ENCODE assay signal across 8 cellular contexts in genomic region chr4:105709081-105709450, GRCh38. TPM values are rescaled to one million over a fixed set of nuclear protein-coding genes. Genes with fewer than 3 reads are reported as not detected.
DNase-seq lines count a peak whose midpoint lies in the region; ATAC-seq and TF ChIP-seq lines count a peak whose summit lies in the region.

No MANE protein-coding gene starts in this region.

- CTCF ChIA-PET in CD4-positive, alpha-beta T cell (lab: Charles Lee), result no interaction called here

- TF ChIP-seq POLR2A in Peyer's patch (IDR thresholded peaks at IDR 0.05), result no peak
- no peak for TF ChIP-seq POLR2A in vagina (IDR thresholded peaks at IDR 0.05)

- peak overlapping the region; percentile 34 for H4K91ac ChIP-seq in mesenchymal stem cell (ENCODE audit: low read length)

- H2BK15ac ChIP-seq in mesenchymal stem cell (ENCODE audit: low read depth, poor library complexity, severe bottlenecking), result no peak overlapping the region

- H2AFZ ChIP-seq in mesenchymal stem cell (ENCODE audit: low read depth, low read length), result peak overlapping the region; percentile 100

- H4K8ac ChIP-seq in mesenchymal stem cell (ENCODE audit: low read length), result peak overlapping the region; percentile 95

- POLR2A ChIA-PET in CD4-positive, alpha-beta T cell (lab: Charles Lee), result interaction anchor here (2.3 to 2.4 kb wide), 2 partner anchors 9 to 235 kb away, joined by 10 to 16 read pairs; partner anchors contain the start of gene PPA2

- no peak overlapping the region for H2BK120ac ChIP-seq in mesenchymal stem cell (ENCODE audit: low read depth, low read length)

- DNase-seq in CD4-positive, alpha-beta T cell, result peak in 1 of 10 experiments; percentile 3
- DNase-seq in Peyer's patch (peak in 1 of 3 donors; percentile 54), mesenchymal stem cell (peak; percentile 58), vagina (ENCODE audit: extremely low spot score in 2 of 2) (no peak), occipital lobe (lab: John Stamatoyannopoulos, UW) (no peak)

- H3K27ac Mint-ChIP-seq in CD4-positive, alpha-beta T cell, result peak overlapping the region; percentile 94
- peak overlapping the region; percentile 93 for H3K27ac Mint-ChIP-seq in dendritic cell treated with granulocyte-macrophage colony-stimulating factor and Interleukin-4, amounts not matched to agents 40 ng/mL and 50 ng/mL, for 4 days

- no peaks in the 10 kb centered on the region for H3K9me3 Mint-ChIP-seq in CD4-positive, alpha-beta T cell
- H3K9me3 Mint-ChIP-seq in dendritic cell treated with granulocyte-macrophage colony-stimulating factor and Interleukin-4, amounts not matched to agents 40 ng/mL and 50 ng/mL, for 4 days, result no peaks in the 10 kb centered on the region

- 0% methylated on average over 3 of the region's 11 CpGs for WGBS in mesenchymal stem cell

- H3K4me3 Mint-ChIP-seq in CD4-positive, alpha-beta T cell, result peak overlapping the region; percentile 100
- H3K4me3 Mint-ChIP-seq in dendritic cell treated with granulocyte-macrophage colony-stimulating factor and Interleukin-4, amounts not matched to agents 40 ng/mL and 50 ng/mL, for 4 days, result peak overlapping the region; percentile 94

- H3K36me3 Mint-ChIP-seq in CD4-positive, alpha-beta T cell (ENCODE audit: low read depth), result peaks cover 11% of the 10 kb centered on the region
- H3K36me3 Mint-ChIP-seq in dendritic cell treated with granulocyte-macrophage colony-stimulating factor and Interleukin-4, amounts not matched to agents 40 ng/mL and 50 ng/mL, for 4 days (ENCODE audit: low read depth), result peaks cover 13% of the 10 kb centered on the region

- H3K27me3 Mint-ChIP-seq in CD4-positive, alpha-beta T cell, result no peaks in the 10 kb centered on the region
- H3K27me3 Mint-ChIP-seq in dendritic cell treated with granulocyte-macrophage colony-stimulating factor and Interleukin-4, amounts not matched to agents 40 ng/mL and 50 ng/mL, for 4 days, result no peaks in the 10 kb centered on the region

- peak overlapping the region in 1 of 2 experiments; percentile 82 for H3K18ac ChIP-seq in mesenchymal stem cell (ENCODE audit: low read depth in 1 of 2, low read length in 2 of 2)

- H3K4me1 ChIP-seq in Peyer's patch, result peaks cover 0 to 24% (median 6%) of the 10 kb centered on the region in 4 donors
- no peaks in the 10 kb centered on the region for H3K4me1 ChIP-seq in mesenchymal stem cell (ENCODE audit: control insufficient read depth, insufficient read depth, low read depth, low read length)
- H3K4me1 ChIP-seq in vagina, result peaks cover 18% of the 10 kb centered on the region

- peaks cover 41% of the 10 kb centered on the region for H3K4me1 Mint-ChIP-seq in CD4-positive, alpha-beta T cell (ENCODE audit: low read depth)
- H3K4me1 Mint-ChIP-seq in dendritic cell treated with granulocyte-macrophage colony-stimulating factor and Interleukin-4, amounts not matched to agents 40 ng/mL and 50 ng/mL, for 4 days (ENCODE audit: low read depth), result peaks cover 27% of the 10 kb centered on the region

- H3K79me1 ChIP-seq in mesenchymal stem cell (replicated peaks; ENCODE audit: low read length, poor library complexity, severe bottlenecking), result peaks cover 11% of the 10 kb centered on the region

- no peak for TF ChIP-seq CTCF in CD4-positive, alpha-beta T cell (IDR thresholded peaks at IDR 0.05)
- TF ChIP-seq CTCF in Peyer's patch (IDR thresholded peaks at IDR 0.05) (no peak), vagina (IDR thresholded peaks at IDR 0.05) (no peak)

- ATAC-seq in CD4-positive, alpha-beta T cell (ENCODE audit: poor library complexity), result peak; percentile 9
- ATAC-seq in GM18520 (IDR thresholded peaks at IDR 0.05; ENCODE audit: unreplicated experiment) (peak; percentile 17), HG03025 (IDR thresholded peaks at IDR 0.05; ENCODE audit: low FRiP score, unreplicated experiment) (peak; percentile 22)

- intact Hi-C loops in CD4-positive, alpha-beta T cell (cut with DNase I, micrococcal nuclease), result loop anchor here (5.0 to 10.0 kb wide), 3 partner anchors 232 to 608 kb away; partner anchors contain the start of genes AIMP1 (in 1 of the 2), PPA2 (in 1 of the 2) and TBCK (in 1 of the 2)
- intact Hi-C loops in dendritic cell treated with granulocyte-macrophage colony-stimulating factor and Interleukin-4, amounts not matched to agents 40 ng/mL and 50 ng/mL, for 4 days (cut with micrococcal nuclease), result loop anchor here (2.0 to 5.0 kb wide), 2 partner anchors 234 to 608 kb away; partner anchors contain the start of genes AIMP1, PPA2 and TBCK
- intact Hi-C loops in vagina (cut with DNase I), result no loop called here

- H3K9me3 ChIP-seq in CD4-positive, alpha-beta T cell (ENCODE audit: control insufficient read depth, low read length), result no peaks in the 10 kb centered on the region
- H3K9me3 ChIP-seq in Peyer's patch (no peaks in the 10 kb centered on the region), mesenchymal stem cell (ENCODE audit: control insufficient read depth, low read length) (no peaks in the 10 kb centered on the region), vagina (no peaks in the 10 kb centered on the region)

- H2BK5ac ChIP-seq in mesenchymal stem cell (ENCODE audit: low read depth, low read length, poor library complexity, severe bottlenecking), result peak overlapping the region; percentile 69

- H3K4me3 ChIP-seq in Peyer's patch (peak overlapping the region; percentile 78 to 90 (median 88)), mesenchymal stem cell (ENCODE audit: insufficient read depth in 1 of 2, low read depth in 1 of 2, low read length in 2 of 2) (peak overlapping the region; percentile 96 to 100), vagina (peak overlapping the region; percentile 92 to 93)

- H3K27ac ChIP-seq in CD4-positive, alpha-beta T cell (ENCODE audit: low read depth, low read length), result peak overlapping the region; percentile 62
- H3K27ac ChIP-seq in Peyer's patch (peak overlapping the region; percentile 82 to 92 (median 86)), mesenchymal stem cell (ENCODE audit: low read length, poor library complexity, severe bottlenecking) (no peak overlapping the region), vagina (peak overlapping the region; percentile 79)

- H2BK12ac ChIP-seq in mesenchymal stem cell (ENCODE audit: low read length in 2 of 2), result no peak overlapping the region

- H3K23ac ChIP-seq in mesenchymal stem cell (ENCODE audit: low read length in 2 of 2), result no peak overlapping the region

- no peaks in the 10 kb centered on the region for H3K27me3 ChIP-seq in CD4-positive, alpha-beta T cell (ENCODE audit: control insufficient read depth, insufficient read depth, low read length)
- no peaks in the 10 kb centered on the region for H3K27me3 ChIP-seq in Peyer's patch
- no peaks in the 10 kb centered on the region for H3K27me3 ChIP-seq in mesenchymal stem cell (ENCODE audit: control insufficient read depth in 1 of 2, insufficient read depth in 1 of 2, low read length in 2 of 2)
- no peaks in the 10 kb centered on the region for H3K27me3 ChIP-seq in vagina

- no peak overlapping the region for H3K4ac ChIP-seq in mesenchymal stem cell (ENCODE audit: low read depth in 1 of 2, low read length in 2 of 2)

- H3K4me2 ChIP-seq in mesenchymal stem cell (ENCODE audit: low read length, poor library complexity, severe bottlenecking), result peak overlapping the region; percentile 85

- no peak overlapping the region for H3K14ac ChIP-seq in mesenchymal stem cell (ENCODE audit: low read length in 2 of 2)

- H3K36me3 ChIP-seq in Peyer's patch (no peaks in the 10 kb centered on the region), mesenchymal stem cell (ENCODE audit: control insufficient read depth in 1 of 2, insufficient read depth in 2 of 2, low read depth in 1 of 2, low read length in 2 of 2) (peaks cover 0 to 5% of the 10 kb centered on the region in 2 experiments), vagina (no peaks in the 10 kb centered on the region)

- H2AK5ac ChIP-seq in mesenchymal stem cell (ENCODE audit: low read length, severe bottlenecking), result no peak overlapping the region

- peak overlapping the region; percentile 95 for H3K9ac ChIP-seq in mesenchymal stem cell (ENCODE audit: low read length)

RNA-seq across cellular contexts. Expression of gene GSTCD, which starts 0.5 kb away (rescaled TPM):
- total RNA-seq in CD4-positive, alpha-beta T cell, result 1 to 10 TPM; 5.2 to 5.3 TPM
- total RNA-seq in Peyer's patch (10 to 100 TPM in 2 of 4 donors, 1 to 10 TPM in 2; 6.4 to 23.1 (median 10.3) TPM), vagina (9.1 TPM), occipital lobe (29.5 TPM)
- 3.9 TPM for polyA plus RNA-seq in mesenchymal stem cell (2013, experiment 1 of 2)
- 3.2 TPM for polyA plus RNA-seq in mesenchymal stem cell (2013, experiment 2 of 2)

RNA-seq across cellular contexts. Expression of gene INTS12, which starts 0.6 kb away (rescaled TPM):
- total RNA-seq in CD4-positive, alpha-beta T cell, result 10 to 100 TPM; 17.8 to 19.9 TPM
- total RNA-seq in Peyer's patch, result 10 to 100 TPM in 3 of 4 donors, 1 to 10 TPM in 1; 2.5 to 25.3 (median 21.1) TPM
- polyA plus RNA-seq in mesenchymal stem cell (2013, experiment 1 of 2), result 23.5 TPM
- polyA plus RNA-seq in mesenchymal stem cell (2013, experiment 2 of 2), result 23.9 TPM
- total RNA-seq in vagina, result 18.2 TPM
- 26.5 TPM for total RNA-seq in occipital lobe
